7 cellular contexts compared by ENCODE assay signal in genomic region chr11:13278620-13279486, GRCh38. TPM values are rescaled to one million over a fixed set of nuclear protein-coding genes. Genes with fewer than 3 reads are reported as not detected.
DNase-seq lines count a peak whose midpoint lies in the region; ATAC-seq and FAIRE-seq lines count a peak whose summit lies in the region.

No MANE protein-coding gene starts in this region.

- peak overlapping the region; percentile 97 for H3K4me2 ChIP-seq in mesenchymal stem cell (ENCODE audit: low read length, poor library complexity, severe bottlenecking)

- peak overlapping the region; percentile 83 for H2BK15ac ChIP-seq in mesenchymal stem cell (ENCODE audit: low read depth, poor library complexity, severe bottlenecking)

- no peak overlapping the region for H2AK5ac ChIP-seq in mesenchymal stem cell (ENCODE audit: low read length, severe bottlenecking)

- H3K36me3 ChIP-seq in HUES64 (ENCODE audit: insufficient read depth, low read length), result no peaks in the 10 kb centered on the region
- no peaks in the 10 kb centered on the region for H3K36me3 ChIP-seq in mesenchymal stem cell (ENCODE audit: control insufficient read depth in 1 of 2, insufficient read depth in 2 of 2, low read depth in 1 of 2, low read length in 2 of 2)

- no peak overlapping the region for H2AFZ ChIP-seq in mesenchymal stem cell (ENCODE audit: low read depth, low read length)

- peaks cover 27% of the 10 kb centered on the region for H3K36me3 Mint-ChIP-seq in central memory CD8-positive, alpha-beta T cell (ENCODE audit: insufficient read depth)

- no peak overlapping the region for H4K8ac ChIP-seq in mesenchymal stem cell (ENCODE audit: low read length)

- peak overlapping the region; percentile 69 for H3K4me3 ChIP-seq in HUES64 (ENCODE audit: low read length)
- peak overlapping the region; percentile 87 to 91 for H3K4me3 ChIP-seq in mesenchymal stem cell (ENCODE audit: insufficient read depth in 1 of 2, low read depth in 1 of 2, low read length in 2 of 2)

- no peak overlapping the region for H2BK5ac ChIP-seq in mesenchymal stem cell (ENCODE audit: low read depth, low read length, poor library complexity, severe bottlenecking)

- peak overlapping the region in 1 of 2 experiments; percentile 15 for H3K14ac ChIP-seq in mesenchymal stem cell (ENCODE audit: low read length in 2 of 2)

- ATAC-seq in central memory CD8-positive, alpha-beta T cell (replicated peaks; ENCODE audit: extremely low read depth, poor library complexity, severe bottlenecking), result no peak
- ATAC-seq in HG02571 (IDR thresholded peaks at IDR 0.05; ENCODE audit: unreplicated experiment), result no peak

- peak overlapping the region in 1 of 2 experiments; percentile 58 for H3K18ac ChIP-seq in mesenchymal stem cell (ENCODE audit: low read depth in 1 of 2, low read length in 2 of 2)

- peak overlapping the region; percentile 24 to 65 for H3K23ac ChIP-seq in mesenchymal stem cell (ENCODE audit: low read length in 2 of 2)

- peaks cover 28% of the 10 kb centered on the region for H3K79me1 ChIP-seq in mesenchymal stem cell (replicated peaks; ENCODE audit: low read length, poor library complexity, severe bottlenecking)

- H3K9me3 Mint-ChIP-seq in central memory CD8-positive, alpha-beta T cell, result no peaks in the 10 kb centered on the region

- H2BK12ac ChIP-seq in mesenchymal stem cell (ENCODE audit: low read length in 2 of 2), result peak overlapping the region in 1 of 2 experiments; percentile 37

- H3K27ac Mint-ChIP-seq in central memory CD8-positive, alpha-beta T cell (ENCODE audit: low read depth), result peak overlapping the region; percentile 93

- peaks cover 20% of the 10 kb centered on the region for H3K4me1 ChIP-seq in HUES64 (ENCODE audit: insufficient read depth, low read length)
- peaks cover 21% of the 10 kb centered on the region for H3K4me1 ChIP-seq in mesenchymal stem cell (ENCODE audit: control insufficient read depth, insufficient read depth, low read depth, low read length)

- 3% methylated on average over 61 of the region's 61 CpGs for WGBS in HUES64
- 6% methylated on average over 51 of the region's 61 CpGs for WGBS in mesenchymal stem cell

- no peaks in the 10 kb centered on the region for H3K9me3 ChIP-seq in HUES64 (ENCODE audit: insufficient read depth, low read depth, low read length)
- no peaks in the 10 kb centered on the region for H3K9me3 ChIP-seq in mesenchymal stem cell (ENCODE audit: control insufficient read depth, low read length)

- peaks cover 68% of the 10 kb centered on the region for H3K27me3 ChIP-seq in HUES64 (ENCODE audit: insufficient read depth, low read length)
- H3K27me3 ChIP-seq in mesenchymal stem cell (ENCODE audit: control insufficient read depth in 1 of 2, insufficient read depth in 1 of 2, low read length in 2 of 2), result peaks cover 0 to 37% of the 10 kb centered on the region in 2 experiments

- no peak overlapping the region for H4K91ac ChIP-seq in mesenchymal stem cell (ENCODE audit: low read length)

- peaks cover 62% of the 10 kb centered on the region for H3K4me1 Mint-ChIP-seq in central memory CD8-positive, alpha-beta T cell

- H3K4ac ChIP-seq in mesenchymal stem cell (ENCODE audit: low read depth in 1 of 2, low read length in 2 of 2), result no peak overlapping the region

- no peak for FAIRE-seq in urothelium cell line (lab: Jason Lieb, UNC)

- no peak overlapping the region for H3K9ac ChIP-seq in HUES64 (ENCODE audit: low read depth, low read length)
- peak overlapping the region; percentile 82 for H3K9ac ChIP-seq in mesenchymal stem cell (ENCODE audit: low read length)

- H2BK120ac ChIP-seq in mesenchymal stem cell (ENCODE audit: low read depth, low read length), result peak overlapping the region; percentile 54

- peak; percentile 12 for DNase-seq in GM03348 (ENCODE audit: low spot score)
- DNase-seq in central memory CD8-positive, alpha-beta T cell (ENCODE audit: low spot score in 2 of 2), result no peak
- peak; percentile 19 for DNase-seq in mesenchymal stem cell
- DNase-seq in urothelium cell line (ENCODE audit: low spot score), result peak; percentile 27
- DNase-seq in T1000 (lab: John Stamatoyannopoulos, UW), result no peak

- H3K27ac ChIP-seq in HUES64 (ENCODE audit: low read depth, low read length) (no peak overlapping the region), mesenchymal stem cell (ENCODE audit: low read length, poor library complexity, severe bottlenecking) (no peak overlapping the region)

- H3K27me3 Mint-ChIP-seq in central memory CD8-positive, alpha-beta T cell, result peaks cover 14% of the 10 kb centered on the region

- H3K4me3 Mint-ChIP-seq in central memory CD8-positive, alpha-beta T cell, result peak overlapping the region; percentile 96

RNA-seq across cellular contexts. Expression of gene BMAL1, which starts 1.3 kb away (rescaled TPM):
- 5.1 TPM for polyA plus RNA-seq in HUES64 (2013, experiment 1 of 2)
- 6.6 TPM for polyA plus RNA-seq in HUES64 (2013, experiment 2 of 2)
- polyA plus RNA-seq in mesenchymal stem cell (2013, experiment 1 of 2), result 9.0 TPM
- 10.0 TPM for polyA plus RNA-seq in mesenchymal stem cell (2013, experiment 2 of 2)

Comparison
In these comparisons a context has a peak if more than half of its experiments do, and no peak if none do; other contexts are left out.
1. DNase-seq: peak in GM03348 (single experiment), mesenchymal stem cell (single experiment) and urothelium cell line (single experiment); none in central memory CD8-positive, alpha-beta T cell (0 of 2) and T1000 (single experiment).